In the genomic region with DNA sequence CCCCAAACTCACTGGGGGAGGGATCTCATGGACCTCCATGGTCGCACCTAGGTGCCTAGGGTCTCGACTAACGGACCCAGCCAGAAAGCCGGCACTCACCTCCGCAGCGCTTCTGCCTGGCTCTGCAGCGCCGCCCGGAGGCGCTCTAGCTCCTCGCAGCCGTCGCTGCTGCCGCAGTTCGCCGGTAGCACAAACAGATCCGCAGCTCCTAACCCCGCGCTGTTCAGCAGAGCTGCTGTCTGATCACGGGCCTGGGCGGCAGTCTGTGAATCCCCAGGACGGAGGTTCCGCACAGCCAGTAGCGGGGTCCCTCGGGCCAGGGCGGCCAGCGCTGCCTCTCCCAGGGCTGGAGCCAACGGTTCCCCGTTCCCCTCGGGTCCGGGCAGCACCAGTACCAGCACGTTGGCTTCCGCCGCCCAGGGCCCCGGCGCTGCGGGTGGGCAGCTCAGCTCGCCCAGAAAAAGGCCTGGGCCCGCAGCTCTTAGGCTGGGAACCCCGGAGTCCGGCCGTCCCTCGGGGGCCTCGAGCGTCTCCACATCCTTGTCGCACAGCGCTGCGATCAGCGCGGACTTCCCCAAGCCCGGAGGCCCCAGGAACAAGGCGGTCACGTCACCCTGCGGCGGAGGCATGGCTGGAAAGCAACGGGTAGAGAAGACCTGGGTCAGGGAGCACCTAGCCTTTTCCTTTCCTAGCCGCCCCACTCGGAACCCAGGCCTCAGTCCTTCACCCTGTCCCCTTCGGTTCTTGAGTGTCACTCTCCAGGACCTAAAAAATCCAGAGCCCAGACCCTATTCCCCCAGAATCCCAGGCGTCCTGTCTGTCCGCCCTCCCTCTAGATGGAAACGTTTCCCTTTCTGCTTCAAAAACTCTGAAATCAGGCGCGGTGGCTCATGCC, we compare ENCODE assay signal across 2 cellular contexts.
TF ChIP-seq lines count a peak whose summit lies in the region.

No MANE protein-coding gene starts in this region.

TF ChIP-seq in HEK293, 187 proteins besides CTCF, POLR2A, EP300 and RAD21 (continues in another document):
- TF ChIP-seq, protein P1, sequence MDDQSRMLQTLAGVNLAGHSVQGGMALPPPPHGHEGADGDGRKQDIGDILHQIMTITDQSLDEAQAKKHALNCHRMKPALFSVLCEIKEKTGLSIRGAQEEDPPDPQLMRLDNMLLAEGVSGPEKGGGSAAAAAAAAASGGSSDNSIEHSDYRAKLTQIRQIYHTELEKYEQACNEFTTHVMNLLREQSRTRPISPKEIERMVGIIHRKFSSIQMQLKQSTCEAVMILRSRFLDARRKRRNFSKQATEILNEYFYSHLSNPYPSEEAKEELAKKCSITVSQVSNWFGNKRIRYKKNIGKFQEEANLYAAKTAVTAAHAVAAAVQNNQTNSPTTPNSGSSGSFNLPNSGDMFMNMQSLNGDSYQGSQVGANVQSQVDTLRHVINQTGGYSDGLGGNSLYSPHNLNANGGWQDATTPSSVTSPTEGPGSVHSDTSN (CRISPR knock-in tag; IDR thresholded peaks at IDR 0.05): peak; percentile 65; the same call in 1 of the 2 replicates
- TF ChIP-seq, protein P2, sequence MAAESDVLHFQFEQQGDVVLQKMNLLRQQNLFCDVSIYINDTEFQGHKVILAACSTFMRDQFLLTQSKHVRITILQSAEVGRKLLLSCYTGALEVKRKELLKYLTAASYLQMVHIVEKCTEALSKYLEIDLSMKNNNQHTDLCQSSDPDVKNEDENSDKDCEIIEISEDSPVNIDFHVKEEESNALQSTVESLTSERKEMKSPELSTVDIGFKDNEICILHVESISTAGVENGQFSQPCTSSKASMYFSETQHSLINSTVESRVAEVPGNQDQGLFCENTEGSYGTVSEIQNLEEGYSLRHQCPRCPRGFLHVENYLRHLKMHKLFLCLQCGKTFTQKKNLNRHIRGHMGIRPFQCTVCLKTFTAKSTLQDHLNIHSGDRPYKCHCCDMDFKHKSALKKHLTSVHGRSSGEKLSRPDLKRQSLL (tag by site-specific recombination; IDR thresholded peaks at IDR 0.05): peak; percentile 6; the same call in 1 of the 2 replicates
- TF ChIP-seq ZNF530 (tag by site-specific recombination; IDR thresholded peaks at IDR 0.05; ENCODE audit: low read depth) (no peak), ZBTB20 (tag by site-specific recombination; IDR thresholded peaks at IDR 0.05) (peak; percentile 73)
- TF ChIP-seq, protein P3, sequence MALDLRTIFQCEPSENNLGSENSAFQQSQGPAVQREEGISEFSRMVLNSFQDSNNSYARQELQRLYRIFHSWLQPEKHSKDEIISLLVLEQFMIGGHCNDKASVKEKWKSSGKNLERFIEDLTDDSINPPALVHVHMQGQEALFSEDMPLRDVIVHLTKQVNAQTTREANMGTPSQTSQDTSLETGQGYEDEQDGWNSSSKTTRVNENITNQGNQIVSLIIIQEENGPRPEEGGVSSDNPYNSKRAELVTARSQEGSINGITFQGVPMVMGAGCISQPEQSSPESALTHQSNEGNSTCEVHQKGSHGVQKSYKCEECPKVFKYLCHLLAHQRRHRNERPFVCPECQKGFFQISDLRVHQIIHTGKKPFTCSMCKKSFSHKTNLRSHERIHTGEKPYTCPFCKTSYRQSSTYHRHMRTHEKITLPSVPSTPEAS (tag by site-specific recombination; IDR thresholded peaks at IDR 0.05): no peak
- TF ChIP-seq, protein P4, sequence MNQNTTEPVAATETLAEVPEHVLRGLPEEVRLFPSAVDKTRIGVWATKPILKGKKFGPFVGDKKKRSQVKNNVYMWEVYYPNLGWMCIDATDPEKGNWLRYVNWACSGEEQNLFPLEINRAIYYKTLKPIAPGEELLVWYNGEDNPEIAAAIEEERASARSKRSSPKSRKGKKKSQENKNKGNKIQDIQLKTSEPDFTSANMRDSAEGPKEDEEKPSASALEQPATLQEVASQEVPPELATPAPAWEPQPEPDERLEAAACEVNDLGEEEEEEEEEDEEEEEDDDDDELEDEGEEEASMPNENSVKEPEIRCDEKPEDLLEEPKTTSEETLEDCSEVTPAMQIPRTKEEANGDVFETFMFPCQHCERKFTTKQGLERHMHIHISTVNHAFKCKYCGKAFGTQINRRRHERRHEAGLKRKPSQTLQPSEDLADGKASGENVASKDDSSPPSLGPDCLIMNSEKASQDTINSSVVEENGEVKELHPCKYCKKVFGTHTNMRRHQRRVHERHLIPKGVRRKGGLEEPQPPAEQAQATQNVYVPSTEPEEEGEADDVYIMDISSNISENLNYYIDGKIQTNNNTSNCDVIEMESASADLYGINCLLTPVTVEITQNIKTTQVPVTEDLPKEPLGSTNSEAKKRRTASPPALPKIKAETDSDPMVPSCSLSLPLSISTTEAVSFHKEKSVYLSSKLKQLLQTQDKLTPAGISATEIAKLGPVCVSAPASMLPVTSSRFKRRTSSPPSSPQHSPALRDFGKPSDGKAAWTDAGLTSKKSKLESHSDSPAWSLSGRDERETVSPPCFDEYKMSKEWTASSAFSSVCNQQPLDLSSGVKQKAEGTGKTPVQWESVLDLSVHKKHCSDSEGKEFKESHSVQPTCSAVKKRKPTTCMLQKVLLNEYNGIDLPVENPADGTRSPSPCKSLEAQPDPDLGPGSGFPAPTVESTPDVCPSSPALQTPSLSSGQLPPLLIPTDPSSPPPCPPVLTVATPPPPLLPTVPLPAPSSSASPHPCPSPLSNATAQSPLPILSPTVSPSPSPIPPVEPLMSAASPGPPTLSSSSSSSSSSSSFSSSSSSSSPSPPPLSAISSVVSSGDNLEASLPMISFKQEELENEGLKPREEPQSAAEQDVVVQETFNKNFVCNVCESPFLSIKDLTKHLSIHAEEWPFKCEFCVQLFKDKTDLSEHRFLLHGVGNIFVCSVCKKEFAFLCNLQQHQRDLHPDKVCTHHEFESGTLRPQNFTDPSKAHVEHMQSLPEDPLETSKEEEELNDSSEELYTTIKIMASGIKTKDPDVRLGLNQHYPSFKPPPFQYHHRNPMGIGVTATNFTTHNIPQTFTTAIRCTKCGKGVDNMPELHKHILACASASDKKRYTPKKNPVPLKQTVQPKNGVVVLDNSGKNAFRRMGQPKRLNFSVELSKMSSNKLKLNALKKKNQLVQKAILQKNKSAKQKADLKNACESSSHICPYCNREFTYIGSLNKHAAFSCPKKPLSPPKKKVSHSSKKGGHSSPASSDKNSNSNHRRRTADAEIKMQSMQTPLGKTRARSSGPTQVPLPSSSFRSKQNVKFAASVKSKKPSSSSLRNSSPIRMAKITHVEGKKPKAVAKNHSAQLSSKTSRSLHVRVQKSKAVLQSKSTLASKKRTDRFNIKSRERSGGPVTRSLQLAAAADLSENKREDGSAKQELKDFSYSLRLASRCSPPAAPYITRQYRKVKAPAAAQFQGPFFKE (tag by site-specific recombination; IDR thresholded peaks at IDR 0.05; ENCODE audit: borderline replicate concordance): no peak

TF ChIP-seq in endothelial cell of umbilical vein, 7 proteins besides CTCF, POLR2A, EP300 and RAD21:
- TF ChIP-seq POLR2AphosphoS5 (IDR thresholded peaks at IDR 0.05; ENCODE audit: insufficient read depth, low read depth, low read length): no peak
